Comparison of ENCODE assay signal across 8 cellular contexts in genomic region chr2:111463956-111464355, GRCh38.
A peak's percentile ranks its signal among the peaks of the same experiment; 100 is the strongest.
DNase-seq lines count a peak whose midpoint lies in the region; ATAC-seq, FAIRE-seq and TF ChIP-seq lines count a peak whose summit lies in the region.
"Not testable (repeated sequence)": the region's sequence is repeated elsewhere in the genome, so short reads cannot be mapped to it uniquely, and the experiment has no call there.

No MANE protein-coding gene starts in this region.

- TF ChIP-seq EP300 in Ishikawa (IDR thresholded peaks at IDR 0.05; ENCODE audit: borderline replicate concordance): not testable (repeated sequence)

- TF ChIP-seq RAD21 in Ishikawa (IDR thresholded peaks at IDR 0.05; ENCODE audit: low read depth): not testable (repeated sequence)

- peak overlapping the region; percentile 57 for H3K27ac ChIP-seq in A673 (ENCODE audit: low read depth, low read length, poor library complexity, severe bottlenecking)
- not testable (repeated sequence) for H3K27ac ChIP-seq in foreskin keratinocyte
- peak overlapping the region in 3 of 4 donors; percentile 33 to 67 (median 64) for H3K27ac ChIP-seq in pancreas

- no CpG with 5 or more reads among the region's 10 CpGs for WGBS in pancreas, 2 donors

- not testable (repeated sequence) for H3K27ac Mint-ChIP-seq in activated CD8-positive, alpha-beta T cell treated with anti-CD3 and anti-CD28 coated beads for 36 hours

- not testable (repeated sequence) for H3K4me3 Mint-ChIP-seq in activated CD8-positive, alpha-beta T cell treated with anti-CD3 and anti-CD28 coated beads for 36 hours

- not testable (repeated sequence) for H3K36me3 ChIP-seq in A673 (ENCODE audit: insufficient read depth, low read length, poor library complexity, severe bottlenecking); pancreas

- not testable (repeated sequence) for BruUV-seq in A673 (replicated peaks; lab: Mats Ljungman, UMichigan)

- not testable (repeated sequence) for H3K4me3 ChIP-seq in A673 (ENCODE audit: low read depth, low read length, poor library complexity, severe bottlenecking); pancreas

- POLR2A ChIA-PET in A673 (lab: Charles Lee; ENCODE audit: low non-redundant PET); activated CD8-positive, alpha-beta T cell treated with anti-CD3 and anti-CD28 coated beads for 36 hours (lab: Charles Lee): not testable (repeated sequence)

- H3K9me3 ChIP-seq in A673 (ENCODE audit: low read depth, low read length, poor library complexity, severe bottlenecking); pancreas: not testable (repeated sequence)

- not testable (repeated sequence) for H3K27me3 ChIP-seq in A673 (replicated peaks; ENCODE audit: insufficient read depth, low read depth, low read length, poor library complexity); foreskin keratinocyte; pancreas

- H3K36me3 Mint-ChIP-seq in activated CD8-positive, alpha-beta T cell treated with anti-CD3 and anti-CD28 coated beads for 36 hours (ENCODE audit: low read depth): not testable (repeated sequence)

- H3K9me3 Mint-ChIP-seq in activated CD8-positive, alpha-beta T cell treated with anti-CD3 and anti-CD28 coated beads for 36 hours: not testable (repeated sequence)

- TF ChIP-seq CTCF in A673 (conservative IDR thresholded peaks at IDR 0.05; ENCODE audit: low read depth, low read length); activated CD8-positive, alpha-beta T cell treated with anti-CD3 and anti-CD28 coated beads for 36 hours (IDR thresholded peaks at IDR 0.05); foreskin keratinocyte (conservative IDR thresholded peaks at IDR 0.05); pancreas (IDR thresholded peaks at IDR 0.05): not testable (repeated sequence)

- DNase-seq in A673 (ENCODE audit: low spot score); foreskin keratinocyte: not testable (repeated sequence)
- DNase-seq in activated CD8-positive, alpha-beta T cell treated with anti-CD3 and anti-CD28 coated beads for 36 hours: peak; percentile 53
- DNase-seq in pancreas: peak in 2 of 6 donors; percentile 22 to 26

- not testable (repeated sequence) for H3K27me3 Mint-ChIP-seq in activated CD8-positive, alpha-beta T cell treated with anti-CD3 and anti-CD28 coated beads for 36 hours

- not testable (repeated sequence) for H3K4me1 ChIP-seq in A673 (ENCODE audit: insufficient read depth, low read length, poor library complexity, severe bottlenecking); foreskin keratinocyte; pancreas

- FAIRE-seq in pancreas (lab: Jason Lieb, UNC): not testable (repeated sequence)

- peaks cover 16% of the 10 kb centered on the region for H3K4me1 Mint-ChIP-seq in activated CD8-positive, alpha-beta T cell treated with anti-CD3 and anti-CD28 coated beads for 36 hours (ENCODE audit: low read depth)

- ATAC-seq in GM18909 (IDR thresholded peaks at IDR 0.05; ENCODE audit: poor library complexity, unreplicated experiment) (peak; percentile 95), GM21717 (IDR thresholded peaks at IDR 0.05; ENCODE audit: unreplicated experiment) (peak; percentile 95), HG03045 (IDR thresholded peaks at IDR 0.05; ENCODE audit: unreplicated experiment) (peak; percentile 88), foreskin keratinocyte (peak; percentile 73), pancreas (peak; percentile 87 to 96 (median 94))
- peak; percentile 75 for ATAC-seq in activated CD8-positive, alpha-beta T cell treated with anti-CD3 and anti-CD28 coated beads for 36 hours

- intact Hi-C loops in A673 (cut with micrococcal nuclease; ENCODE audit: unreplicated experiment); activated CD8-positive, alpha-beta T cell treated with anti-CD3 and anti-CD28 coated beads for 36 hours (cut with micrococcal nuclease); pancreas (cut with DNase I): not testable (repeated sequence)

- CTCF ChIA-PET in A673 (lab: Charles Lee); activated CD8-positive, alpha-beta T cell treated with anti-CD3 and anti-CD28 coated beads for 36 hours (lab: Charles Lee): not testable (repeated sequence)

TF ChIP-seq in Ishikawa, 13 proteins besides CTCF, POLR2A, EP300 and RAD21:
- TF ChIP-seq CEBPB (IDR thresholded peaks at IDR 0.05): 0 out of 2 replicates have a peak, but pooled peaks have one; percentile 17
